In the genomic region with DNA sequence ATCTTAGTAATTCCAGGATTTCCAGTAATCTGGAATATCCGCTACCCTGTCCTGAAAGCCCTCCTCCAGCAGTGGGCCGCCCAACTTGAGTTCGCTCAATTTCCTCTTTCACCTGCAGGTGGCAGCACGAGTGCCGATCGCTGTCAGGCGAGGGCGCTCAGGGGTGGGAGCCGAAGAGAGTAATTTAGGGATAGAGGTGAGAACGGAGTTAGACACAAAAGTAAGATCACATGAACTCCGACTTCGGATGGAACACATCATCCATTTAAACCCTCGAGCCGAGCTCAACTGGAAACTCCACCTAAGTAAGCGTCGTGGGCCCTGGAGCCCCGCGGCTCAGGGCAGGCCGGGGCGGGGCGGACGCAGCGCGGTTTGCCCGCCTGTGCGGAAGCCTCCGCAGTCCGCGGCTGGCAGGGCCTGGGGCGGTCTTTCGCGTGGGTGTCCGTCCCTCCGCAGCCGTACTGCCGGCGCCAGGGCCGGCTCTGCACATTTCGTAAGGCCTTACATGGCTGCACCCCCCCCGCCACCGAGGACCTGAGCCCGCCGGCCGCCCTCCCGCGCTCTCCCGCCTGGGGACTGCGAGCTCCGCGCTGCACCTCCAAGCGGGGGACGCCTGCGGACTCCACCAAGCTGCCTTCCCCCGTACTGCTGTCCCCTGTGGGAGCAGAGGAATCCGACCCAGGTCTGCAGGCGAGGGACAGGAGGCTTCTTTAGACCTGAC, we compare ENCODE assay signal across 8 cellular contexts.
DNase-seq lines count a peak whose midpoint lies in the region; ATAC-seq and TF ChIP-seq lines count a peak whose summit lies in the region.

No MANE protein-coding gene starts in this region.

- POLR2A ChIA-PET in HCT116 (lab: Charles Lee): interaction anchor here (0.7 kb wide), 1 partner anchor 160 kb away, joined by 3 read pairs; no protein-coding TSS in a partner anchor

- peak overlapping the region; percentile 96 for H2AFZ ChIP-seq in HCT116 (ENCODE audit: low read depth, low read length, poor library complexity, severe bottlenecking)
- peak overlapping the region; percentile 71 for H2AFZ ChIP-seq in MM.1S (ENCODE audit: low read length)

- WGBS in thymus: 2% methylated on average over 56 of the region's 56 CpGs

- no peak for TF ChIP-seq POLR2A in HCT116 (IDR thresholded peaks at IDR 0.05; ENCODE audit: borderline replicate concordance, extremely low read depth, insufficient read depth, insufficient read length)

- H3K36me3 Mint-ChIP-seq in glutamatergic neuron (ENCODE audit: unreplicated experiment) (no peaks in the 10 kb centered on the region), osteocyte (ENCODE audit: unreplicated experiment) (no peaks in the 10 kb centered on the region)

- peak overlapping the region; percentile 95 for H3K4me3 Mint-ChIP-seq in glutamatergic neuron (ENCODE audit: unreplicated experiment)
- peak overlapping the region; percentile 88 for H3K4me3 Mint-ChIP-seq in osteocyte (ENCODE audit: unreplicated experiment)

- H3K79me2 ChIP-seq in HCT116 (ENCODE audit: insufficient read depth, low read length) (no peaks in the 10 kb centered on the region), MM.1S (ENCODE audit: low read length) (no peaks in the 10 kb centered on the region)

- no TSS peak for BruUV-seq in HCT116 (replicated peaks; lab: Mats Ljungman, UMichigan)

- CTCF ChIA-PET in HCT116 (lab: Charles Lee): interaction anchor here (0.7 to 2.1 kb wide), 7 partner anchors 11 to 162 kb away, joined by 3 to 9 read pairs (median 4); partner anchors contain the start of gene HK2

- peak overlapping the region; percentile 45 to 67 for H3K4me3 ChIP-seq in HCT116 (replicated peaks in 1 of 2; ENCODE audit: low read depth in 1 of 2, low read length in 2 of 2)
- peak overlapping the region; percentile 56 for H3K4me3 ChIP-seq in MM.1S (ENCODE audit: low read length)
- H3K4me3 ChIP-seq in SK-N-MC: peak overlapping the region; percentile 86
- H3K4me3 ChIP-seq in thymus (ENCODE audit: low read length): peak overlapping the region; percentile 47

- H3K36me3 ChIP-seq in HCT116 (ENCODE audit: control insufficient read depth in 1 of 2, insufficient read depth in 2 of 2, low read length in 2 of 2) (no peaks in the 10 kb centered on the region), MM.1S (replicated peaks; ENCODE audit: insufficient read depth, low read length) (no peaks in the 10 kb centered on the region), SK-N-MC (ENCODE audit: insufficient read depth, low read length) (no peaks in the 10 kb centered on the region), thymus (ENCODE audit: control insufficient read depth, insufficient read depth) (no peaks in the 10 kb centered on the region)

- intact Hi-C loops in HCT116 (cut with micrococcal nuclease): loop anchor here (1.0 kb wide), 2 partner anchors 119 to 161 kb away; partner anchors contain the start of gene HK2

- peak overlapping the region; percentile 46 for H3K9ac ChIP-seq in HCT116 (ENCODE audit: low read length)
- peak overlapping the region; percentile 19; the same call in 1 of the 2 replicates for H3K9ac ChIP-seq in MM.1S (ENCODE audit: low read length)
- no peak overlapping the region for H3K9ac ChIP-seq in SK-N-MC (ENCODE audit: insufficient read length)

- H3K4me1 Mint-ChIP-seq in glutamatergic neuron (ENCODE audit: low read depth, unreplicated experiment) (no peaks in the 10 kb centered on the region), osteocyte (ENCODE audit: unreplicated experiment) (peaks cover 7% of the 10 kb centered on the region)

- H3K27ac Mint-ChIP-seq in glutamatergic neuron (ENCODE audit: unreplicated experiment) (peak overlapping the region; percentile 20), osteocyte (ENCODE audit: unreplicated experiment) (peak overlapping the region; percentile 50)

- TF ChIP-seq CTCF in HCT116 (IDR thresholded peaks at IDR 0.05 in 2 of 3, conservative IDR thresholded peaks at IDR 0.05 in 1 of 3; ENCODE audit: borderline replicate concordance in 1 of 3, insufficient read depth in 1 of 3, low read depth in 2 of 3, low read length in 2 of 3): peak; percentile 84 to 96 (median 95)
- TF ChIP-seq CTCF in MM.1S (IDR thresholded peaks at IDR 0.05; ENCODE audit: low read length): peak; percentile 93
- peak; percentile 93 for TF ChIP-seq CTCF in glutamatergic neuron (IDR thresholded peaks at IDR 0.05; ENCODE audit: partially characterized antibody, unreplicated experiment)
- TF ChIP-seq CTCF in osteocyte (IDR thresholded peaks at IDR 0.05): peak; percentile 95

- peaks cover 4% of the 10 kb centered on the region for H3K27me3 Mint-ChIP-seq in glutamatergic neuron (ENCODE audit: unreplicated experiment)
- no peaks in the 10 kb centered on the region for H3K27me3 Mint-ChIP-seq in osteocyte (ENCODE audit: unreplicated experiment)

- peak; percentile 89 for TF ChIP-seq RAD21 in HCT116 (IDR thresholded peaks at IDR 0.05; ENCODE audit: low read depth)

- no peaks in the 10 kb centered on the region for H3K9me2 ChIP-seq in HCT116 (ENCODE audit: insufficient read depth)
- H3K9me2 ChIP-seq in MM.1S (replicated peaks; ENCODE audit: insufficient read depth, low read length): no peaks in the 10 kb centered on the region

- no peaks in the 10 kb centered on the region for H4K20me1 ChIP-seq in HCT116 (ENCODE audit: insufficient read depth)
- H4K20me1 ChIP-seq in MM.1S (ENCODE audit: insufficient read depth, low read length): no peaks in the 10 kb centered on the region

- DNase-seq in GDM1 (lab: John Stamatoyannopoulos, UW): peak; percentile 63
- DNase-seq in HCT116 (ENCODE audit: low read depth, low spot score): peak; percentile 64
- DNase-seq in MM.1S: peak; percentile 77
- DNase-seq in SK-N-MC (ENCODE audit: low read depth, low spot score): peak; percentile 26
- DNase-seq in activated naive CD4-positive, alpha-beta T cell treated with anti-CD3 and anti-CD28 coated beads, Interleukin-2, amount 50 U/mL, for 16 hours: peak; percentile 80
- peak; percentile 91 for DNase-seq in glutamatergic neuron
- peak; percentile 93 for DNase-seq in osteocyte (ENCODE audit: extremely low spot score, unreplicated experiment)

- H3F3A ChIP-seq in MM.1S (ENCODE audit: insufficient read depth, low read length): no peaks in the 10 kb centered on the region

- H3K27me3 ChIP-seq in HCT116 (ENCODE audit: insufficient read depth, low read length) (no peaks in the 10 kb centered on the region), MM.1S (replicated peaks; ENCODE audit: insufficient read depth, low read length) (no peaks in the 10 kb centered on the region; the same call in 1 of the 2 replicates), thymus (ENCODE audit: control insufficient read depth, insufficient read depth) (peaks cover 2% of the 10 kb centered on the region)

- ATAC-seq in HCT116: peak; percentile 94

- H3K9me3 ChIP-seq in HCT116 (ENCODE audit: control insufficient read depth in 1 of 2, insufficient read depth in 1 of 2, low read depth in 1 of 2, low read length in 2 of 2) (no peaks in the 10 kb centered on the region), MM.1S (replicated peaks; ENCODE audit: insufficient read depth, low read length) (no peaks in the 10 kb centered on the region), SK-N-MC (ENCODE audit: low read depth, low read length) (no peaks in the 10 kb centered on the region), thymus (ENCODE audit: control insufficient read depth) (no peaks in the 10 kb centered on the region)

- H3K9me3 Mint-ChIP-seq in glutamatergic neuron (ENCODE audit: unreplicated experiment) (peaks cover 2% of the 10 kb centered on the region), osteocyte (ENCODE audit: unreplicated experiment) (no peaks in the 10 kb centered on the region)

- RAD21 ChIA-PET in HCT116 (lab: Charles Lee; ENCODE audit: low non-redundant PET in 1 of 2, low total read pairs in 2 of 2, uncharacterized antibody in 2 of 2, unreplicated experiment in 2 of 2): no interaction called here

- H3K4me2 ChIP-seq in HCT116 (ENCODE audit: low read length): peak overlapping the region; percentile 96
- peak overlapping the region; percentile 81 for H3K4me2 ChIP-seq in MM.1S (ENCODE audit: low read depth, low read length)

- no peak overlapping the region; the same call in 1 of the 2 replicates for H3K27ac ChIP-seq in HCT116 (ENCODE audit: low read depth, low read length)
- no peak overlapping the region for H3K27ac ChIP-seq in MM.1S (ENCODE audit: low read length)
- H3K27ac ChIP-seq in SK-N-MC: no peak overlapping the region
- no peak overlapping the region for H3K27ac ChIP-seq in thymus (ENCODE audit: low read depth)

- H3K4me1 ChIP-seq in HCT116 (ENCODE audit: control insufficient read depth in 1 of 2, insufficient read depth in 2 of 2, low read length in 2 of 2) (peaks cover 0 to 18% of the 10 kb centered on the region in 2 experiments; a peak in 2 of 4 replicates), MM.1S (ENCODE audit: low read length) (no peaks in the 10 kb centered on the region), thymus (ENCODE audit: control insufficient read depth, insufficient read depth, low read length) (no peaks in the 10 kb centered on the region)

TF ChIP-seq in HCT116, 20 proteins besides CTCF, POLR2A, EP300 and RAD21 (continues in another document):
- TF ChIP-seq, protein P1, sequence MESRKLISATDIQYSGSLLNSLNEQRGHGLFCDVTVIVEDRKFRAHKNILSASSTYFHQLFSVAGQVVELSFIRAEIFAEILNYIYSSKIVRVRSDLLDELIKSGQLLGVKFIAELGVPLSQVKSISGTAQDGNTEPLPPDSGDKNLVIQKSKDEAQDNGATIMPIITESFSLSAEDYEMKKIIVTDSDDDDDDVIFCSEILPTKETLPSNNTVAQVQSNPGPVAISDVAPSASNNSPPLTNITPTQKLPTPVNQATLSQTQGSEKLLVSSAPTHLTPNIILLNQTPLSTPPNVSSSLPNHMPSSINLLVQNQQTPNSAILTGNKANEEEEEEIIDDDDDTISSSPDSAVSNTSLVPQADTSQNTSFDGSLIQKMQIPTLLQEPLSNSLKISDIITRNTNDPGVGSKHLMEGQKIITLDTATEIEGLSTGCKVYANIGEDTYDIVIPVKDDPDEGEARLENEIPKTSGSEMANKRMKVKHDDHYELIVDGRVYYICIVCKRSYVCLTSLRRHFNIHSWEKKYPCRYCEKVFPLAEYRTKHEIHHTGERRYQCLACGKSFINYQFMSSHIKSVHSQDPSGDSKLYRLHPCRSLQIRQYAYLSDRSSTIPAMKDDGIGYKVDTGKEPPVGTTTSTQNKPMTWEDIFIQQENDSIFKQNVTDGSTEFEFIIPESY (IDR thresholded peaks at IDR 0.05; ENCODE audit: extremely low read depth, insufficient replicate concordance, low read length): no peak
- TF ChIP-seq ZFX (IDR thresholded peaks at IDR 0.05) (peak; percentile 64), ATF3 (IDR thresholded peaks at IDR 0.05) (no peak), SP1 (IDR thresholded peaks at IDR 0.05; ENCODE audit: low read depth) (no peak)

Comparison
In these comparisons a context has a peak if more than half of its experiments do, and no peak if none do; other contexts are left out.
1. DNase-seq: peak in every context shown above with its lines; median percentile 93 in osteocyte; 91 in glutamatergic neuron; 80 in activated naive CD4-positive, alpha-beta T cell treated with anti-CD3 and anti-CD28 coated beads, Interleukin-2, amount 50 U/mL, for 16 hours; 77 in MM.1S; 64 in HCT116; 63 in GDM1; 26 in SK-N-MC.